Comparison of ENCODE assay signal across 25 cellular contexts in the genomic region with DNA sequence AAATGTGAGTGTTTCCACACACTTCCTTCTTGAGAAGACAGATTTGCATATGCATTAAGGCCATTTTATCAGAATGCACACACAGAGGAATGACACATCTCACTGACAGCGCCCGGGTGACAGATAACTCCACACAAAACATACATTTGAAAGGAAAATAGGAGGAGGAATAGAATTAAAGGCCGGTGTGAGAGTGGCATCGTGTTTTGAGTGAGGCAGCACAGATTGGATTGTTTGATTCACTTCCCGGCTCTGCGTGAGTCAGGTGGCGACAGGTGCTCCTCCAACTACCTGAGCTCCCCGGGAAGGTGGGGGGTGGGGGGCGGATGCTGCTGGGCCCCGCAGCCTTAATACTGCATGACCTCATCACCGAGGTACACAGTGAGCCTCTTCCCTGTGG.
"Had no signal": no experiment of that assay in that cellular context is flagged by ENCODE, and none has a peak within 500 bp of the region (broad histone marks: within the 10 kb centered on the region; RNA-seq: fewer than 3 reads in every experiment).

No MANE protein-coding gene starts in this region.

- DNase-seq: dorsolateral prefrontal cortex; effector memory CD4-positive, alpha-beta T cell; foreskin keratinocyte; heart right ventricle; hippocampal formation; immature natural killer cell; natural killer cell; stimulated activated CD4-positive, alpha-beta T cell treated with anti-CD3 and anti-CD28 coated beads, Interleukin-2, amount 100 ng/mL, for 24 hours; stimulated activated CD4-positive, alpha-beta T cell treated with anti-CD3 and anti-CD28 coated beads, Interleukin-4, amount 100 ng/mL, for 24 hours; stimulated activated naive CD4-positive, alpha-beta T cell treated with Interleukin-2 at 50 U/mL for 16 hours; substantia nigra; testis; tibial artery had no signal

- ATAC-seq: foreskin keratinocyte; gastroesophageal sphincter; heart right ventricle; left lobe of liver; natural killer cell; sciatic nerve; stimulated activated effector memory CD8-positive, alpha-beta T cell treated with anti-CD3 and anti-CD28 coated beads, Interleukin-12 subunit alpha, Interleukin-12 subunit beta, amount 100 ng/mL, for 72 hours had no signal

- H3K79me2 ChIP-seq: parathyroid adenoma had no signal

- H3K27me3 ChIP-seq: foreskin keratinocyte, right atrium auricular region, testis, tibial artery had no signal

- H3K4me1 ChIP-seq: foreskin keratinocyte, gastroesophageal sphincter, heart right ventricle, parathyroid adenoma, right atrium auricular region, tibial artery had no signal

- H3K9me3 Mint-ChIP-seq: natural killer cell; neural crest cell; stimulated activated effector memory CD8-positive, alpha-beta T cell treated with anti-CD3 and anti-CD28 coated beads, Interleukin-12 subunit alpha, Interleukin-12 subunit beta, amount 100 ng/mL, for 72 hours; type B pancreatic cell had no signal

- H3K36me3 ChIP-seq: esophagus muscularis mucosa, gastroesophageal sphincter, heart right ventricle, neutrophil, right atrium auricular region, tibial artery had no signal

- H3K36me3 Mint-ChIP-seq: immature natural killer cell; memory B cell; natural killer cell; stimulated activated effector memory CD8-positive, alpha-beta T cell treated with anti-CD3 and anti-CD28 coated beads, Interleukin-12 subunit alpha, Interleukin-12 subunit beta, amount 100 ng/mL, for 72 hours; type B pancreatic cell had no signal

- H3K4me3 Mint-ChIP-seq: immature natural killer cell; memory B cell; natural killer cell; neural crest cell; stimulated activated effector memory CD8-positive, alpha-beta T cell treated with anti-CD3 and anti-CD28 coated beads, Interleukin-12 subunit alpha, Interleukin-12 subunit beta, amount 100 ng/mL, for 72 hours; type B pancreatic cell had no signal

- H3K4me1 Mint-ChIP-seq: immature natural killer cell; memory B cell; natural killer cell; neural crest cell; stimulated activated effector memory CD8-positive, alpha-beta T cell treated with anti-CD3 and anti-CD28 coated beads, Interleukin-12 subunit alpha, Interleukin-12 subunit beta, amount 100 ng/mL, for 72 hours had no signal

- H3K27me3 Mint-ChIP-seq: memory B cell had no signal

- H3K27ac ChIP-seq: dorsolateral prefrontal cortex, esophagus muscularis mucosa, foreskin keratinocyte, gastroesophageal sphincter, heart right ventricle, neutrophil, parathyroid adenoma, right atrium auricular region, testis, tibial artery had no signal

- H2AFZ ChIP-seq: parathyroid adenoma had no signal

- H3K4me3 ChIP-seq: dorsolateral prefrontal cortex, esophagus muscularis mucosa, gastroesophageal sphincter, heart right ventricle, lung, right atrium auricular region, testis, tibial artery had no signal

- H3K27ac Mint-ChIP-seq: immature natural killer cell; memory B cell; natural killer cell; stimulated activated effector memory CD8-positive, alpha-beta T cell treated with anti-CD3 and anti-CD28 coated beads, Interleukin-12 subunit alpha, Interleukin-12 subunit beta, amount 100 ng/mL, for 72 hours; type B pancreatic cell had no signal

- H3K9me3 ChIP-seq: esophagus muscularis mucosa, gastroesophageal sphincter, heart right ventricle, neutrophil, right atrium auricular region, testis, tibial artery had no signal
